13 cellular contexts compared by ENCODE assay signal in genomic region chr17:50685691-50686493, GRCh38. TPM values are rescaled to one million over a fixed set of nuclear protein-coding genes. Genes with fewer than 3 reads are reported as not detected.
DNase-seq lines count a peak whose midpoint lies in the region; ATAC-seq and TF ChIP-seq lines count a peak whose summit lies in the region.
"Had no signal": no experiment of that assay in that cellular context is flagged by ENCODE, and none has a peak within 500 bp of the region (broad histone marks: within the 10 kb centered on the region; RNA-seq: fewer than 3 reads in every experiment).

No MANE protein-coding gene starts in this region.

- POLR2A ChIA-PET in A673 (lab: Charles Lee; ENCODE audit: low non-redundant PET): no interaction called here

- H3K9ac ChIP-seq in GM23248 (no peak overlapping the region), skeletal muscle tissue (ENCODE audit: low read depth in 1 of 3, low read length in 3 of 3) (peak overlapping the region in 1 of 3 donors; percentile 33)
- H3K9ac ChIP-seq: BLaER1 treated with 17β-estradiol and CSF1 and Interleukin-3, amounts not matched to agents 10 nM and 100 nM had no signal

- H3K36me3 ChIP-seq in GM23248 (ENCODE audit: low read depth) (no peaks in the 10 kb centered on the region), skeletal muscle tissue (ENCODE audit: control insufficient read depth in 3 of 3, insufficient read depth in 3 of 3, low read length in 3 of 3) (no peaks in the 10 kb centered on the region), A673 (ENCODE audit: insufficient read depth, low read length, poor library complexity, severe bottlenecking) (no peaks in the 10 kb centered on the region)
- H3K36me3 ChIP-seq: BLaER1 treated with 17β-estradiol and CSF1 and Interleukin-3, amounts not matched to agents 10 nM and 100 nM had no signal

- no peaks in the 10 kb centered on the region for H3K9me3 ChIP-seq in GM23248 (ENCODE audit: low read depth)
- H3K9me3 ChIP-seq in skeletal muscle tissue (ENCODE audit: control insufficient read depth in 3 of 3, low read length in 3 of 3): no peaks in the 10 kb centered on the region
- no peaks in the 10 kb centered on the region for H3K9me3 ChIP-seq in A673 (ENCODE audit: low read depth, low read length, poor library complexity, severe bottlenecking)
- H3K9me3 ChIP-seq: BLaER1 treated with 17β-estradiol and CSF1 and Interleukin-3, amounts not matched to agents 10 nM and 100 nM had no signal

- no peaks in the 10 kb centered on the region for H3K79me2 ChIP-seq in GM23248 (ENCODE audit: insufficient read depth)

- DNase-seq in GM23248 (no peak), left colon (no peak), A673 (ENCODE audit: low spot score) (no peak), HuH-7.5 (ENCODE audit: low spot score) (no peak), GM10266 (ENCODE audit: extremely low spot score) (no peak)
- DNase-seq: activated CD8-positive, alpha-beta memory T cell treated with anti-CD3 and anti-CD28 coated beads, Interleukin-2, amount 10 ng/mL, durations not matched to agents 7 days and 5 days; NCI-H1436; SIG-M5 had no signal

- in situ Hi-C loops in GM23248 (cut with MboI): no loop called here

- H3K4me2 ChIP-seq in GM23248 (ENCODE audit: unreplicated experiment): peak overlapping the region; percentile 43
- H3K4me2 ChIP-seq: BLaER1 treated with 17β-estradiol and CSF1 and Interleukin-3, amounts not matched to agents 10 nM and 100 nM had no signal

- H3K27ac ChIP-seq in GM23248: peak overlapping the region; percentile 50; the same call in 1 of the 2 replicates
- H3K27ac ChIP-seq in VCaP: peak overlapping the region; percentile 99; the same call in 1 of the 2 replicates
- H3K27ac ChIP-seq in skeletal muscle tissue (ENCODE audit: low read depth, low read length): peak overlapping the region; percentile 57
- no peak overlapping the region for H3K27ac ChIP-seq in A673 (ENCODE audit: low read depth, low read length, poor library complexity, severe bottlenecking)
- H3K27ac ChIP-seq: BLaER1 treated with 17β-estradiol and CSF1 and Interleukin-3, amounts not matched to agents 10 nM and 100 nM had no signal

- H2AFZ ChIP-seq in GM23248: peak overlapping the region; percentile 36; the same call in 1 of the 2 replicates

- ATAC-seq in left colon (peak; percentile 1), GM21717 (IDR thresholded peaks at IDR 0.05; ENCODE audit: unreplicated experiment) (no peak)
- ATAC-seq: activated CD8-positive, alpha-beta memory T cell treated with anti-CD3 and anti-CD28 coated beads, Interleukin-2, amount 10 ng/mL, durations not matched to agents 7 days and 5 days had no signal

- CTCF ChIA-PET in A673 (lab: Charles Lee): no interaction called here

- no TSS peak for BruUV-seq in A673 (replicated peaks; lab: Mats Ljungman, UMichigan)

- no peaks in the 10 kb centered on the region for H3K9me2 ChIP-seq in GM23248 (ENCODE audit: insufficient read depth)

- TF ChIP-seq CTCF in VCaP (conservative IDR thresholded peaks at IDR 0.05) (no peak), A673 (conservative IDR thresholded peaks at IDR 0.05; ENCODE audit: low read depth, low read length) (no peak), GM10266 (IDR thresholded peaks at IDR 0.05; ENCODE audit: control insufficient read depth, insufficient read depth, low read depth, missing control alignments) (no peak)

- peaks cover 35% of the 10 kb centered on the region for H3K4me1 ChIP-seq in GM23248 (ENCODE audit: insufficient read depth)
- peaks cover 16 to 38% (median 21%) of the 10 kb centered on the region in 3 donors for H3K4me1 ChIP-seq in skeletal muscle tissue (ENCODE audit: control insufficient read depth in 3 of 3, insufficient read depth in 3 of 3, low read length in 3 of 3)
- H3K4me1 ChIP-seq in A673 (ENCODE audit: insufficient read depth, low read length, poor library complexity, severe bottlenecking): peaks cover 8% of the 10 kb centered on the region

- H3K27me3 ChIP-seq in GM23248 (replicated peaks; ENCODE audit: insufficient read depth) (no peaks in the 10 kb centered on the region), skeletal muscle tissue (ENCODE audit: control insufficient read depth in 3 of 3, insufficient read depth in 3 of 3, low read length in 3 of 3) (no peaks in the 10 kb centered on the region), A673 (replicated peaks; ENCODE audit: insufficient read depth, low read depth, low read length, poor library complexity) (no peaks in the 10 kb centered on the region)
- H3K27me3 ChIP-seq: BLaER1 treated with 17β-estradiol and CSF1 and Interleukin-3, amounts not matched to agents 10 nM and 100 nM had no signal

- H3K4me3 ChIP-seq in GM23248 (peak overlapping the region; percentile 25; the same call in 1 of the 2 replicates), skeletal muscle tissue (ENCODE audit: low read length in 3 of 3) (no peak overlapping the region), A673 (ENCODE audit: low read depth, low read length, poor library complexity, severe bottlenecking) (no peak overlapping the region)
- H3K4me3 ChIP-seq: BLaER1 treated with 17β-estradiol and CSF1 and Interleukin-3, amounts not matched to agents 10 nM and 100 nM had no signal

- intact Hi-C loops in left colon (cut with DNase I, micrococcal nuclease): no loop called here
- intact Hi-C loops in A673 (cut with micrococcal nuclease; ENCODE audit: unreplicated experiment): no loop called here

- peaks cover 28% of the 10 kb centered on the region for H3F3A ChIP-seq in GM23248 (ENCODE audit: insufficient read depth)

- 72 to 74% methylated on average over 17 of the region's 17 CpGs for WGBS in GM23248 (ENCODE audit: low coverage in 1 of 2, low lambda C conversion rate in 2 of 2, missing lambda C conversion rate in 2 of 2), 2 experiments

- H4K20me1 ChIP-seq in GM23248 (ENCODE audit: insufficient read depth): no peaks in the 10 kb centered on the region

RNA-seq across cellular contexts. Expression of gene ANKRD40, which starts 21.8 kb away (rescaled TPM):
- 35.5 and 36.5 TPM in 2 replicates for total RNA-seq in GM23248 (2014; rRNA removed; shearing (Covaris generic))
- polyA plus RNA-seq in GM23248 (2016; fragmentation: Nextera tagmentation; extraction: Ambion mirVana): 20.1 and 20.2 TPM in 2 replicates
- total RNA-seq in left colon (10 to 100 TPM; 23.9 to 28.8 TPM), skeletal muscle tissue (28.7 TPM), A673 (2021) (54.2 and 61.3 TPM in 2 replicates)

RNA-seq across cellular contexts. Expression of gene LUC7L3, which starts 33.5 kb away (rescaled TPM):
- 57.5 and 59.1 TPM in 2 replicates for total RNA-seq in GM23248 (2014; rRNA removed; shearing (Covaris generic))
- 100 and 138 TPM in 2 replicates for polyA plus RNA-seq in GM23248 (2016; fragmentation: Nextera tagmentation; extraction: Ambion mirVana)
- total RNA-seq in left colon (100 to 1,000 TPM in 1 of 2 donors, 10 to 100 TPM in 1; 90.0 to 110 TPM), skeletal muscle tissue (32.4 TPM), A673 (2021) (185 and 194 TPM in 2 replicates)

RNA-seq across cellular contexts. Expression of gene ABCC3, which starts 51.2 kb away (rescaled TPM):
- total RNA-seq in GM23248 (2014; rRNA removed; shearing (Covaris generic)): 28.3 and 32.0 TPM in 2 replicates
- polyA plus RNA-seq in GM23248 (2016; fragmentation: Nextera tagmentation; extraction: Ambion mirVana): 35.0 and 38.5 TPM in 2 replicates
- total RNA-seq in left colon (100 to 1,000 TPM; 251 to 373 TPM), skeletal muscle tissue (1.0 TPM), A673 (2021) (0.56 and 1.2 TPM in 2 replicates)
- total RNA-seq: activated CD8-positive, alpha-beta memory T cell treated with anti-CD3 and anti-CD28 coated beads, Interleukin-2, amount 10 ng/mL, durations not matched to agents 7 days and 5 days had no signal
- polyA plus RNA-seq: neural cell had no signal

Comparison
In these comparisons a context has a peak if more than half of its experiments do, and no peak if none do; other contexts are left out.
1. RNA of gene ABCC3, which starts 51.2 kb away (total RNA-seq): 251 to 373 TPM in left colon and 28.3 to 32.0 TPM in GM23248; 1.0 TPM in skeletal muscle tissue (single experiment) and 0.56 to 1.2 TPM in A673; every median in the first group is over 10 times any median in the second.